Comparison of ENCODE assay signal across 9 cellular contexts in genomic region chr1:216723274-216723780, GRCh38. TPM values are rescaled to one million over a fixed set of nuclear protein-coding genes. Genes with fewer than 3 reads are reported as not detected.
DNase-seq lines count a peak whose midpoint lies in the region; ATAC-seq and TF ChIP-seq lines count a peak whose summit lies in the region.
"Had no signal": no experiment of that assay in that cellular context is flagged by ENCODE, and none has a peak within 500 bp of the region (broad histone marks: within the 10 kb centered on the region; RNA-seq: fewer than 3 reads in every experiment).

Gene ESRRG (minus strand): TSS chr1:216723429. CDS start chr1:216723299, 130 bp downstream.

- H3K27ac Mint-ChIP-seq in activated CD8-positive, alpha-beta T cell treated with anti-CD3 and anti-CD28 coated beads for 36 hours: no peak within 1 kb of the TSS
- H3K27ac Mint-ChIP-seq in activated CD8-positive, alpha-beta T cell treated with anti-CD3 and anti-CD28 coated beads, Interleukin-2, amount 10 ng/mL, durations not matched to agents 7 days and 5 days: no peak within 1 kb of the TSS
- H3K27ac Mint-ChIP-seq in activated T-helper 1 cell treated with anti-CD3 and anti-CD28 coated beads, Interleukin-12 subunit alpha, Interleukin-12 subunit beta, Interleukin-2, Interleukin-4 antibody, amounts not matched to agents 30 ng/mL and 10 ng/mL and 1 ng/mL, durations not matched to agents 14 hours and 24 hours and 36 hours: no peak within 1 kb of the TSS

- peak; percentile 5 for DNase-seq in activated CD8-positive, alpha-beta T cell treated with anti-CD3 and anti-CD28 coated beads for 36 hours
- DNase-seq in activated CD8-positive, alpha-beta T cell treated with anti-CD3 and anti-CD28 coated beads, Interleukin-2, amount 10 ng/mL, durations not matched to agents 7 days and 5 days: no peak
- DNase-seq in SHP77 treated with DMSO at 0.1 percent for 48 hours (lab: John Stamatoyannopoulos, UW): peak; percentile 83
- peak; percentile 60 for DNase-seq in left cardiac atrium
- DNase-seq in prostate gland (ENCODE audit: low spot score): peak; percentile 71
- DNase-seq in activated T-helper 1 cell treated with anti-CD3 and anti-CD28 coated beads, Interleukin-12 subunit alpha, Interleukin-12 subunit beta, Interleukin-2, Interleukin-4 antibody, amounts not matched to agents 30 ng/mL and 10 ng/mL and 1 ng/mL, durations not matched to agents 14 hours and 24 hours and 36 hours (ENCODE audit: low spot score): no peak

- H3K4me1 ChIP-seq in prostate gland (replicated peaks): no peaks in the 10 kb centered on the region
- H3K4me1 ChIP-seq: SJSA1 had no signal

- H3K9me3 ChIP-seq in prostate gland: no peaks in the 10 kb centered on the region
- H3K9me3 ChIP-seq: SJSA1 had no signal

- no peaks in the 10 kb centered on the region for H3K4me1 Mint-ChIP-seq in activated CD8-positive, alpha-beta T cell treated with anti-CD3 and anti-CD28 coated beads for 36 hours (ENCODE audit: low read depth)
- H3K4me1 Mint-ChIP-seq in activated CD8-positive, alpha-beta T cell treated with anti-CD3 and anti-CD28 coated beads, Interleukin-2, amount 10 ng/mL, durations not matched to agents 7 days and 5 days (ENCODE audit: low read depth): no peaks in the 10 kb centered on the region
- no peaks in the 10 kb centered on the region for H3K4me1 Mint-ChIP-seq in activated T-helper 1 cell treated with anti-CD3 and anti-CD28 coated beads, Interleukin-12 subunit alpha, Interleukin-12 subunit beta, Interleukin-2, Interleukin-4 antibody, amounts not matched to agents 30 ng/mL and 10 ng/mL and 1 ng/mL, durations not matched to agents 14 hours and 24 hours and 36 hours (ENCODE audit: low read depth)

- H3K4me3 ChIP-seq in prostate gland: peak within 1 kb of the TSS; percentile 35 to 37
- H3K4me3 ChIP-seq: SJSA1 had no signal

- intact Hi-C loops in activated CD8-positive, alpha-beta T cell treated with anti-CD3 and anti-CD28 coated beads for 36 hours (cut with micrococcal nuclease): no loop called here
- intact Hi-C loops in left cardiac atrium (cut with DNase I) (loop anchor here in 1 of 2 donors (5.0 kb wide), 1 partner anchor 121 kb away; no protein-coding TSS in a partner anchor), prostate gland (cut with DNase I) (no loop called here)
- intact Hi-C loops in activated T-helper 1 cell treated with anti-CD3 and anti-CD28 coated beads, Interleukin-12 subunit alpha, Interleukin-12 subunit beta, Interleukin-2, Interleukin-4 antibody, amounts not matched to agents 30 ng/mL and 10 ng/mL and 1 ng/mL, durations not matched to agents 14 hours and 24 hours and 36 hours (cut with micrococcal nuclease): no loop called here

- no peaks in the 10 kb centered on the region for H3K27me3 ChIP-seq in prostate gland (replicated peaks; ENCODE audit: insufficient read depth)

- H3K27ac ChIP-seq in prostate gland: peak within 1 kb of the TSS; percentile 35 to 36
- H3K27ac ChIP-seq: SJSA1 had no signal

- CTCF ChIA-PET in activated CD8-positive, alpha-beta T cell treated with anti-CD3 and anti-CD28 coated beads for 36 hours (lab: Charles Lee): no interaction called here
- CTCF ChIA-PET in activated CD8-positive, alpha-beta T cell treated with anti-CD3 and anti-CD28 coated beads, Interleukin-2, amount 10 ng/mL, durations not matched to agents 7 days and 5 days (lab: Charles Lee): no interaction called here

- no peaks in the 10 kb centered on the region for H3K36me3 ChIP-seq in prostate gland
- H3K36me3 ChIP-seq: SJSA1 had no signal

- no peak for ATAC-seq in activated CD8-positive, alpha-beta T cell treated with anti-CD3 and anti-CD28 coated beads for 36 hours
- no peak for ATAC-seq in activated CD8-positive, alpha-beta T cell treated with anti-CD3 and anti-CD28 coated beads, Interleukin-2, amount 10 ng/mL, durations not matched to agents 7 days and 5 days
- peak; percentile 90 to 97 for ATAC-seq in left cardiac atrium
- no peak for ATAC-seq in HG02970 (IDR thresholded peaks at IDR 0.05; ENCODE audit: low FRiP score, unreplicated experiment)
- no peak for ATAC-seq in HG02763 (IDR thresholded peaks at IDR 0.05; ENCODE audit: unreplicated experiment)

- no peaks in the 10 kb centered on the region for H3K36me3 Mint-ChIP-seq in activated CD8-positive, alpha-beta T cell treated with anti-CD3 and anti-CD28 coated beads for 36 hours (ENCODE audit: low read depth)
- no peaks in the 10 kb centered on the region for H3K36me3 Mint-ChIP-seq in activated CD8-positive, alpha-beta T cell treated with anti-CD3 and anti-CD28 coated beads, Interleukin-2, amount 10 ng/mL, durations not matched to agents 7 days and 5 days (ENCODE audit: low read depth)
- H3K36me3 Mint-ChIP-seq in activated T-helper 1 cell treated with anti-CD3 and anti-CD28 coated beads, Interleukin-12 subunit alpha, Interleukin-12 subunit beta, Interleukin-2, Interleukin-4 antibody, amounts not matched to agents 30 ng/mL and 10 ng/mL and 1 ng/mL, durations not matched to agents 14 hours and 24 hours and 36 hours (ENCODE audit: low read depth): no peaks in the 10 kb centered on the region

- POLR2A ChIA-PET in activated CD8-positive, alpha-beta T cell treated with anti-CD3 and anti-CD28 coated beads for 36 hours (lab: Charles Lee): no interaction called here
- POLR2A ChIA-PET in activated CD8-positive, alpha-beta T cell treated with anti-CD3 and anti-CD28 coated beads, Interleukin-2, amount 10 ng/mL, durations not matched to agents 7 days and 5 days (lab: Charles Lee): no interaction called here

- no peak for TF ChIP-seq CTCF in activated CD8-positive, alpha-beta T cell treated with anti-CD3 and anti-CD28 coated beads for 36 hours (IDR thresholded peaks at IDR 0.05)
- TF ChIP-seq CTCF in prostate gland (IDR thresholded peaks at IDR 0.05): no peak

- WGBS in prostate gland: 2% methylated on average over 17 of the region's 17 CpGs

- peaks cover 12% of the 10 kb centered on the region for H3K27me3 Mint-ChIP-seq in activated CD8-positive, alpha-beta T cell treated with anti-CD3 and anti-CD28 coated beads for 36 hours
- H3K27me3 Mint-ChIP-seq in activated CD8-positive, alpha-beta T cell treated with anti-CD3 and anti-CD28 coated beads, Interleukin-2, amount 10 ng/mL, durations not matched to agents 7 days and 5 days (ENCODE audit: low read depth): peaks cover 13% of the 10 kb centered on the region
- H3K27me3 Mint-ChIP-seq in activated T-helper 1 cell treated with anti-CD3 and anti-CD28 coated beads, Interleukin-12 subunit alpha, Interleukin-12 subunit beta, Interleukin-2, Interleukin-4 antibody, amounts not matched to agents 30 ng/mL and 10 ng/mL and 1 ng/mL, durations not matched to agents 14 hours and 24 hours and 36 hours (ENCODE audit: insufficient read depth): peaks cover 16% of the 10 kb centered on the region

- no peak within 1 kb of the TSS for H3K4me3 Mint-ChIP-seq in activated CD8-positive, alpha-beta T cell treated with anti-CD3 and anti-CD28 coated beads for 36 hours
- no peak within 1 kb of the TSS for H3K4me3 Mint-ChIP-seq in activated CD8-positive, alpha-beta T cell treated with anti-CD3 and anti-CD28 coated beads, Interleukin-2, amount 10 ng/mL, durations not matched to agents 7 days and 5 days
- no peak within 1 kb of the TSS for H3K4me3 Mint-ChIP-seq in activated T-helper 1 cell treated with anti-CD3 and anti-CD28 coated beads, Interleukin-12 subunit alpha, Interleukin-12 subunit beta, Interleukin-2, Interleukin-4 antibody, amounts not matched to agents 30 ng/mL and 10 ng/mL and 1 ng/mL, durations not matched to agents 14 hours and 24 hours and 36 hours

- no peak for TF ChIP-seq POLR2A in prostate gland (IDR thresholded peaks at IDR 0.05)

- peaks cover 2% of the 10 kb centered on the region for H3K9me3 Mint-ChIP-seq in activated CD8-positive, alpha-beta T cell treated with anti-CD3 and anti-CD28 coated beads for 36 hours
- no peaks in the 10 kb centered on the region for H3K9me3 Mint-ChIP-seq in activated CD8-positive, alpha-beta T cell treated with anti-CD3 and anti-CD28 coated beads, Interleukin-2, amount 10 ng/mL, durations not matched to agents 7 days and 5 days (ENCODE audit: insufficient read depth)
- no peaks in the 10 kb centered on the region for H3K9me3 Mint-ChIP-seq in activated T-helper 1 cell treated with anti-CD3 and anti-CD28 coated beads, Interleukin-12 subunit alpha, Interleukin-12 subunit beta, Interleukin-2, Interleukin-4 antibody, amounts not matched to agents 30 ng/mL and 10 ng/mL and 1 ng/mL, durations not matched to agents 14 hours and 24 hours and 36 hours

RNA-seq across cellular contexts. Expression of gene ESRRG, which starts in this region (rescaled TPM):
- total RNA-seq in activated CD8-positive, alpha-beta T cell treated with anti-CD3 and anti-CD28 coated beads for 36 hours: not detected
- total RNA-seq in activated CD8-positive, alpha-beta T cell treated with anti-CD3 and anti-CD28 coated beads, Interleukin-2, amount 10 ng/mL, durations not matched to agents 7 days and 5 days: not detected
- total RNA-seq in left cardiac atrium: 10 to 100 TPM; 17.5 to 29.5 TPM
- 10 to 100 TPM in 1 of 2 donors, 1 to 10 TPM in 1; 4.1 to 16.2 TPM for total RNA-seq in prostate gland
- total RNA-seq in activated T-helper 1 cell treated with anti-CD3 and anti-CD28 coated beads, Interleukin-12 subunit alpha, Interleukin-12 subunit beta, Interleukin-2, Interleukin-4 antibody, amounts not matched to agents 30 ng/mL and 10 ng/mL and 1 ng/mL, durations not matched to agents 14 hours and 24 hours and 36 hours: not detected in 2 replicates
- total RNA-seq: SJSA1 had no signal

Comparison
In these comparisons a context has a peak if more than half of its experiments do, and no peak if none do; other contexts are left out.
1. Peak in DNase-seq in activated CD8-positive, alpha-beta T cell treated with anti-CD3 and anti-CD28 coated beads for 36 hours; RNA of the gene not detected or under 1 TPM.
2. ATAC-seq: peak in left cardiac atrium (2 of 2); none in activated CD8-positive, alpha-beta T cell treated with anti-CD3 and anti-CD28 coated beads for 36 hours (single experiment), activated CD8-positive, alpha-beta T cell treated with anti-CD3 and anti-CD28 coated beads, Interleukin-2, amount 10 ng/mL, durations not matched to agents 7 days and 5 days (single experiment), HG02970 (single experiment) and HG02763 (single experiment).
3. DNase-seq: peak in SHP77 treated with DMSO at 0.1 percent for 48 hours (single experiment), left cardiac atrium (single experiment) and prostate gland (single experiment); none in activated CD8-positive, alpha-beta T cell treated with anti-CD3 and anti-CD28 coated beads, Interleukin-2, amount 10 ng/mL, durations not matched to agents 7 days and 5 days (single experiment) and activated T-helper 1 cell treated with anti-CD3 and anti-CD28 coated beads, Interleukin-12 subunit alpha, Interleukin-12 subunit beta, Interleukin-2, Interleukin-4 antibody, amounts not matched to agents 30 ng/mL and 10 ng/mL and 1 ng/mL, durations not matched to agents 14 hours and 24 hours and 36 hours (single experiment).